ENCODE assay signal across 1 cellular context in the genomic region with DNA sequence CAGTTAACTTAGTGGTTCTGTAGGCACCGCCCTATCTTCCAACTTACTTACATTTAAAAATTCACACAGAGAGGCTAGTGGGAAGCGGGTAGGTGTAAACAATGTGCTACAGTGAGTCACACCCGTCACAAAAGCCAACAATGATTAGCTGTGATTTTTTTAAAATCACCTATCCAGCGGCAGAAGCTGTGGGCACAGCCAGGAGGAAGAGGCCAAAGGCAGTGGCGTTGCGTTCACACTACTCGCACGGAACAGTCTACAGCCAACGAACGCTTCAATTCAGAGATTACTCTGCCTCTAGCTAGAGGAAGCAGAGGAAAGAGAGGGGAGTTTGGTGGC.
TF ChIP-seq lines count a peak whose summit lies in the region.

No MANE protein-coding gene starts in this region.

TF ChIP-seq in HEK293, 187 proteins besides CTCF, POLR2A, EP300 and RAD21 (continued from another document):
- TF ChIP-seq, protein P1, sequence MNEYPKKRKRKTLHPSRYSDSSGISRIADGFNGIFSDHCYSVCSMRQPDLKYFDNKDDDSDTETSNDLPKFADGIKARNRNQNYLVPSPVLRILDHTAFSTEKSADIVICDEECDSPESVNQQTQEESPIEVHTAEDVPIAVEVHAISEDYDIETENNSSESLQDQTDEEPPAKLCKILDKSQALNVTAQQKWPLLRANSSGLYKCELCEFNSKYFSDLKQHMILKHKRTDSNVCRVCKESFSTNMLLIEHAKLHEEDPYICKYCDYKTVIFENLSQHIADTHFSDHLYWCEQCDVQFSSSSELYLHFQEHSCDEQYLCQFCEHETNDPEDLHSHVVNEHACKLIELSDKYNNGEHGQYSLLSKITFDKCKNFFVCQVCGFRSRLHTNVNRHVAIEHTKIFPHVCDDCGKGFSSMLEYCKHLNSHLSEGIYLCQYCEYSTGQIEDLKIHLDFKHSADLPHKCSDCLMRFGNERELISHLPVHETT (tag by site-specific recombination; IDR thresholded peaks at IDR 0.05), result no peak
- TF ChIP-seq, protein P2, sequence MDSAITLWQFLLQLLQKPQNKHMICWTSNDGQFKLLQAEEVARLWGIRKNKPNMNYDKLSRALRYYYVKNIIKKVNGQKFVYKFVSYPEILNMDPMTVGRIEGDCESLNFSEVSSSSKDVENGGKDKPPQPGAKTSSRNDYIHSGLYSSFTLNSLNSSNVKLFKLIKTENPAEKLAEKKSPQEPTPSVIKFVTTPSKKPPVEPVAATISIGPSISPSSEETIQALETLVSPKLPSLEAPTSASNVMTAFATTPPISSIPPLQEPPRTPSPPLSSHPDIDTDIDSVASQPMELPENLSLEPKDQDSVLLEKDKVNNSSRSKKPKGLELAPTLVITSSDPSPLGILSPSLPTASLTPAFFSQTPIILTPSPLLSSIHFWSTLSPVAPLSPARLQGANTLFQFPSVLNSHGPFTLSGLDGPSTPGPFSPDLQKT (IDR thresholded peaks at IDR 0.05; ENCODE audit: borderline replicate concordance, low read depth, low read length), result no peak
- TF ChIP-seq ZFP3 (tag by site-specific recombination; IDR thresholded peaks at IDR 0.05; ENCODE audit: low read depth) (peak; percentile 7; the same call in 1 of the 2 replicates), KLF7 (tag by site-specific recombination; IDR thresholded peaks at IDR 0.05; ENCODE audit: borderline replicate concordance) (no peak; the same call in 1 of the 2 replicates), FEZF1 (tag by site-specific recombination; IDR thresholded peaks at IDR 0.05) (no peak), ZNF404 (tag by site-specific recombination; IDR thresholded peaks at IDR 0.05) (no peak), ZBTB21 (tag by site-specific recombination; IDR thresholded peaks at IDR 0.05) (no peak), ZNF701 (tag by site-specific recombination; IDR thresholded peaks at IDR 0.05) (no peak), ZNF654 (tag by site-specific recombination; IDR thresholded peaks at IDR 0.05; ENCODE audit: low read depth) (no peak), ZNF555 (tag by site-specific recombination; conservative IDR thresholded peaks at IDR 0.05) (no peak), TRIM28 (IDR thresholded peaks at IDR 0.05; ENCODE audit: borderline replicate concordance, low read length) (no peak), SETDB1 (IDR thresholded peaks at IDR 0.05; ENCODE audit: insufficient read length, low read length) (no peak), ZBTB8A (tag by site-specific recombination; IDR thresholded peaks at IDR 0.05) (no peak), BCL11B (tag by site-specific recombination; IDR thresholded peaks at IDR 0.05; ENCODE audit: low read depth) (no peak), ZNF169 (tag by site-specific recombination; IDR thresholded peaks at IDR 0.05) (no peak), HOXD13 (CRISPR knock-in tag; IDR thresholded peaks at IDR 0.05; ENCODE audit: borderline replicate concordance) (no peak), PRDM1 (tag by site-specific recombination; IDR thresholded peaks at IDR 0.05) (no peak), ZNF768 (tag by site-specific recombination; IDR thresholded peaks at IDR 0.05) (no peak), ZNF184 (tag by site-specific recombination; IDR thresholded peaks at IDR 0.05) (no peak), ZNF707 (tag by site-specific recombination; IDR thresholded peaks at IDR 0.05) (no peak), ZNF2 (tag by site-specific recombination; IDR thresholded peaks at IDR 0.05) (no peak), GLI4 (tag by site-specific recombination; IDR thresholded peaks at IDR 0.05) (0 out of 2 replicates have a peak, but pooled peaks have one; percentile 33), GLIS1 (tag by site-specific recombination; IDR thresholded peaks at IDR 0.05) (no peak), SP2 (tag by site-specific recombination; IDR thresholded peaks at IDR 0.05) (no peak), ZNF558 (tag by site-specific recombination; IDR thresholded peaks at IDR 0.05) (0 out of 2 replicates have a peak, but pooled peaks have one; percentile 43), ZNF670 (tag by site-specific recombination; IDR thresholded peaks at IDR 0.05; ENCODE audit: low read depth) (no peak), ZNF114 (tag by site-specific recombination; IDR thresholded peaks at IDR 0.05) (no peak), ZNF433 (tag by site-specific recombination; IDR thresholded peaks at IDR 0.05; ENCODE audit: low read depth) (no peak), BCL11A (tag by site-specific recombination; IDR thresholded peaks at IDR 0.05; ENCODE audit: low read depth) (no peak), ZNF394 (tag by site-specific recombination; IDR thresholded peaks at IDR 0.05; ENCODE audit: borderline replicate concordance) (no peak), YY1 (tag by site-specific recombination; IDR thresholded peaks at IDR 0.05) (no peak), ZBTB1 (tag by site-specific recombination; IDR thresholded peaks at IDR 0.05) (no peak)
- TF ChIP-seq, protein P3, sequence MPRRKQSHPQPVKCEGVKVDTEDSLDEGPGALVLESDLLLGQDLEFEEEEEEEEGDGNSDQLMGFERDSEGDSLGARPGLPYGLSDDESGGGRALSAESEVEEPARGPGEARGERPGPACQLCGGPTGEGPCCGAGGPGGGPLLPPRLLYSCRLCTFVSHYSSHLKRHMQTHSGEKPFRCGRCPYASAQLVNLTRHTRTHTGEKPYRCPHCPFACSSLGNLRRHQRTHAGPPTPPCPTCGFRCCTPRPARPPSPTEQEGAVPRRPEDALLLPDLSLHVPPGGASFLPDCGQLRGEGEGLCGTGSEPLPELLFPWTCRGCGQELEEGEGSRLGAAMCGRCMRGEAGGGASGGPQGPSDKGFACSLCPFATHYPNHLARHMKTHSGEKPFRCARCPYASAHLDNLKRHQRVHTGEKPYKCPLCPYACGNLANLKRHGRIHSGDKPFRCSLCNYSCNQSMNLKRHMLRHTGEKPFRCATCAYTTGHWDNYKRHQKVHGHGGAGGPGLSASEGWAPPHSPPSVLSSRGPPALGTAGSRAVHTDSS (tag by site-specific recombination; IDR thresholded peaks at IDR 0.05), result no peak
- TF ChIP-seq, protein P4, sequence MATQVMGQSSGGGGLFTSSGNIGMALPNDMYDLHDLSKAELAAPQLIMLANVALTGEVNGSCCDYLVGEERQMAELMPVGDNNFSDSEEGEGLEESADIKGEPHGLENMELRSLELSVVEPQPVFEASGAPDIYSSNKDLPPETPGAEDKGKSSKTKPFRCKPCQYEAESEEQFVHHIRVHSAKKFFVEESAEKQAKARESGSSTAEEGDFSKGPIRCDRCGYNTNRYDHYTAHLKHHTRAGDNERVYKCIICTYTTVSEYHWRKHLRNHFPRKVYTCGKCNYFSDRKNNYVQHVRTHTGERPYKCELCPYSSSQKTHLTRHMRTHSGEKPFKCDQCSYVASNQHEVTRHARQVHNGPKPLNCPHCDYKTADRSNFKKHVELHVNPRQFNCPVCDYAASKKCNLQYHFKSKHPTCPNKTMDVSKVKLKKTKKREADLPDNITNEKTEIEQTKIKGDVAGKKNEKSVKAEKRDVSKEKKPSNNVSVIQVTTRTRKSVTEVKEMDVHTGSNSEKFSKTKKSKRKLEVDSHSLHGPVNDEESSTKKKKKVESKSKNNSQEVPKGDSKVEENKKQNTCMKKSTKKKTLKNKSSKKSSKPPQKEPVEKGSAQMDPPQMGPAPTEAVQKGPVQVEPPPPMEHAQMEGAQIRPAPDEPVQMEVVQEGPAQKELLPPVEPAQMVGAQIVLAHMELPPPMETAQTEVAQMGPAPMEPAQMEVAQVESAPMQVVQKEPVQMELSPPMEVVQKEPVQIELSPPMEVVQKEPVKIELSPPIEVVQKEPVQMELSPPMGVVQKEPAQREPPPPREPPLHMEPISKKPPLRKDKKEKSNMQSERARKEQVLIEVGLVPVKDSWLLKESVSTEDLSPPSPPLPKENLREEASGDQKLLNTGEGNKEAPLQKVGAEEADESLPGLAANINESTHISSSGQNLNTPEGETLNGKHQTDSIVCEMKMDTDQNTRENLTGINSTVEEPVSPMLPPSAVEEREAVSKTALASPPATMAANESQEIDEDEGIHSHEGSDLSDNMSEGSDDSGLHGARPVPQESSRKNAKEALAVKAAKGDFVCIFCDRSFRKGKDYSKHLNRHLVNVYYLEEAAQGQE (tag by site-specific recombination; IDR thresholded peaks at IDR 0.05), result no peak
- TF ChIP-seq, protein P5, sequence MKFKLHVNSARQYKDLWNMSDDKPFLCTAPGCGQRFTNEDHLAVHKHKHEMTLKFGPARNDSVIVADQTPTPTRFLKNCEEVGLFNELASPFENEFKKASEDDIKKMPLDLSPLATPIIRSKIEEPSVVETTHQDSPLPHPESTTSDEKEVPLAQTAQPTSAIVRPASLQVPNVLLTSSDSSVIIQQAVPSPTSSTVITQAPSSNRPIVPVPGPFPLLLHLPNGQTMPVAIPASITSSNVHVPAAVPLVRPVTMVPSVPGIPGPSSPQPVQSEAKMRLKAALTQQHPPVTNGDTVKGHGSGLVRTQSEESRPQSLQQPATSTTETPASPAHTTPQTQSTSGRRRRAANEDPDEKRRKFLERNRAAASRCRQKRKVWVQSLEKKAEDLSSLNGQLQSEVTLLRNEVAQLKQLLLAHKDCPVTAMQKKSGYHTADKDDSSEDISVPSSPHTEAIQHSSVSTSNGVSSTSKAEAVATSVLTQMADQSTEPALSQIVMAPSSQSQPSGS (tag by site-specific recombination; IDR thresholded peaks at IDR 0.05; ENCODE audit: low read depth), result no peak
- TF ChIP-seq, protein P6, sequence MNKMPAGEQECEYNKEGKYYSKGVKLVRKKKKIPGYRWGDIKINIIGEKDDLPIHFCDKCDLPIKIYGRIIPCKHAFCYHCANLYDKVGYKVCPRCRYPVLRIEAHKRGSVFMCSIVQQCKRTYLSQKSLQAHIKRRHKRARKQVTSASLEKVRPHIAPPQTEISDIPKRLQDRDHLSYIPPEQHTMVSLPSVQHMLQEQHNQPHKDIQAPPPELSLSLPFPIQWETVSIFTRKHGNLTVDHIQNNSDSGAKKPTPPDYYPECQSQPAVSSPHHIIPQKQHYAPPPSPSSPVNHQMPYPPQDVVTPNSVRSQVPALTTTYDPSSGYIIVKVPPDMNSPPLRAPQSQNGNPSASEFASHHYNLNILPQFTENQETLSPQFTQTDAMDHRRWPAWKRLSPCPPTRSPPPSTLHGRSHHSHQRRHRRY (tag by site-specific recombination; IDR thresholded peaks at IDR 0.05), result no peak
- TF ChIP-seq, protein P7, sequence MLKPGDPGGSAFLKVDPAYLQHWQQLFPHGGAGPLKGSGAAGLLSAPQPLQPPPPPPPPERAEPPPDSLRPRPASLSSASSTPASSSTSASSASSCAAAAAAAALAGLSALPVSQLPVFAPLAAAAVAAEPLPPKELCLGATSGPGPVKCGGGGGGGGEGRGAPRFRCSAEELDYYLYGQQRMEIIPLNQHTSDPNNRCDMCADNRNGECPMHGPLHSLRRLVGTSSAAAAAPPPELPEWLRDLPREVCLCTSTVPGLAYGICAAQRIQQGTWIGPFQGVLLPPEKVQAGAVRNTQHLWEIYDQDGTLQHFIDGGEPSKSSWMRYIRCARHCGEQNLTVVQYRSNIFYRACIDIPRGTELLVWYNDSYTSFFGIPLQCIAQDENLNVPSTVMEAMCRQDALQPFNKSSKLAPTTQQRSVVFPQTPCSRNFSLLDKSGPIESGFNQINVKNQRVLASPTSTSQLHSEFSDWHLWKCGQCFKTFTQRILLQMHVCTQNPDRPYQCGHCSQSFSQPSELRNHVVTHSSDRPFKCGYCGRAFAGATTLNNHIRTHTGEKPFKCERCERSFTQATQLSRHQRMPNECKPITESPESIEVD (tag by site-specific recombination; IDR thresholded peaks at IDR 0.05), result no peak
- TF ChIP-seq, protein P8, sequence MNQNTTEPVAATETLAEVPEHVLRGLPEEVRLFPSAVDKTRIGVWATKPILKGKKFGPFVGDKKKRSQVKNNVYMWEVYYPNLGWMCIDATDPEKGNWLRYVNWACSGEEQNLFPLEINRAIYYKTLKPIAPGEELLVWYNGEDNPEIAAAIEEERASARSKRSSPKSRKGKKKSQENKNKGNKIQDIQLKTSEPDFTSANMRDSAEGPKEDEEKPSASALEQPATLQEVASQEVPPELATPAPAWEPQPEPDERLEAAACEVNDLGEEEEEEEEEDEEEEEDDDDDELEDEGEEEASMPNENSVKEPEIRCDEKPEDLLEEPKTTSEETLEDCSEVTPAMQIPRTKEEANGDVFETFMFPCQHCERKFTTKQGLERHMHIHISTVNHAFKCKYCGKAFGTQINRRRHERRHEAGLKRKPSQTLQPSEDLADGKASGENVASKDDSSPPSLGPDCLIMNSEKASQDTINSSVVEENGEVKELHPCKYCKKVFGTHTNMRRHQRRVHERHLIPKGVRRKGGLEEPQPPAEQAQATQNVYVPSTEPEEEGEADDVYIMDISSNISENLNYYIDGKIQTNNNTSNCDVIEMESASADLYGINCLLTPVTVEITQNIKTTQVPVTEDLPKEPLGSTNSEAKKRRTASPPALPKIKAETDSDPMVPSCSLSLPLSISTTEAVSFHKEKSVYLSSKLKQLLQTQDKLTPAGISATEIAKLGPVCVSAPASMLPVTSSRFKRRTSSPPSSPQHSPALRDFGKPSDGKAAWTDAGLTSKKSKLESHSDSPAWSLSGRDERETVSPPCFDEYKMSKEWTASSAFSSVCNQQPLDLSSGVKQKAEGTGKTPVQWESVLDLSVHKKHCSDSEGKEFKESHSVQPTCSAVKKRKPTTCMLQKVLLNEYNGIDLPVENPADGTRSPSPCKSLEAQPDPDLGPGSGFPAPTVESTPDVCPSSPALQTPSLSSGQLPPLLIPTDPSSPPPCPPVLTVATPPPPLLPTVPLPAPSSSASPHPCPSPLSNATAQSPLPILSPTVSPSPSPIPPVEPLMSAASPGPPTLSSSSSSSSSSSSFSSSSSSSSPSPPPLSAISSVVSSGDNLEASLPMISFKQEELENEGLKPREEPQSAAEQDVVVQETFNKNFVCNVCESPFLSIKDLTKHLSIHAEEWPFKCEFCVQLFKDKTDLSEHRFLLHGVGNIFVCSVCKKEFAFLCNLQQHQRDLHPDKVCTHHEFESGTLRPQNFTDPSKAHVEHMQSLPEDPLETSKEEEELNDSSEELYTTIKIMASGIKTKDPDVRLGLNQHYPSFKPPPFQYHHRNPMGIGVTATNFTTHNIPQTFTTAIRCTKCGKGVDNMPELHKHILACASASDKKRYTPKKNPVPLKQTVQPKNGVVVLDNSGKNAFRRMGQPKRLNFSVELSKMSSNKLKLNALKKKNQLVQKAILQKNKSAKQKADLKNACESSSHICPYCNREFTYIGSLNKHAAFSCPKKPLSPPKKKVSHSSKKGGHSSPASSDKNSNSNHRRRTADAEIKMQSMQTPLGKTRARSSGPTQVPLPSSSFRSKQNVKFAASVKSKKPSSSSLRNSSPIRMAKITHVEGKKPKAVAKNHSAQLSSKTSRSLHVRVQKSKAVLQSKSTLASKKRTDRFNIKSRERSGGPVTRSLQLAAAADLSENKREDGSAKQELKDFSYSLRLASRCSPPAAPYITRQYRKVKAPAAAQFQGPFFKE (tag by site-specific recombination; IDR thresholded peaks at IDR 0.05; ENCODE audit: borderline replicate concordance), result no peak
TF ChIP-seq in HEK293: peak in this region for 12.
